ENCODE assay signal across 8 cellular contexts in genomic region chr17:7886227-7887037, GRCh38. TPM values are rescaled to one million over a fixed set of nuclear protein-coding genes. Genes with fewer than 3 reads are reported as not detected.
A peak's percentile ranks its signal among the peaks of the same experiment; 100 is the strongest.
DNase-seq lines count a peak whose midpoint lies in the region; ATAC-seq and TF ChIP-seq lines count a peak whose summit lies in the region.

No MANE protein-coding gene starts in this region.

- H3K9me3 ChIP-seq in endocrine pancreas (ENCODE audit: control insufficient read depth, low read length) (no peaks in the 10 kb centered on the region), thoracic aorta (no peaks in the 10 kb centered on the region)

- peaks cover 3% of the 10 kb centered on the region for H3K4me1 Mint-ChIP-seq in activated CD4-positive, alpha-beta memory T cell treated with anti-CD3 and anti-CD28 coated beads, Interleukin-2, amount 10 ng/mL, durations not matched to agents 7 days and 5 days
- H3K4me1 Mint-ChIP-seq in naive B cell: peaks cover 0 to 9% (median 0%) of the 10 kb centered on the region in 3 donors

- H3K4me1 ChIP-seq in endocrine pancreas (ENCODE audit: control insufficient read depth, insufficient read depth, low read length) (peaks cover 5% of the 10 kb centered on the region), thoracic aorta (ENCODE audit: control insufficient read depth in 1 of 2, low read depth in 2 of 2) (peaks cover 28 to 63% of the 10 kb centered on the region in 2 donors)

- DNase-seq in GM06990 (ENCODE audit: extremely low read depth, insufficient read length): peak; percentile 70
- DNase-seq in NCI-H1092 (lab: John Stamatoyannopoulos, UW): peak; percentile 61
- peak; percentile 58 for DNase-seq in activated CD4-positive, alpha-beta memory T cell treated with anti-CD3 and anti-CD28 coated beads, Interleukin-2, amount 10 ng/mL, durations not matched to agents 7 days and 5 days
- DNase-seq in naive B cell: peak; percentile 28
- DNase-seq in thoracic aorta (ENCODE audit: low spot score): no peak
- no peak for DNase-seq in NCI-H187 treated with DMSO at 0.1 percent for 48 hours (lab: John Stamatoyannopoulos, UW)
- no peak for DNase-seq in AG08395 (ENCODE audit: low spot score)

- peak in 1 of 2 donors; percentile 5 for ATAC-seq in naive B cell (ENCODE audit: low read depth in 2 of 2)
- no peak for ATAC-seq in thoracic aorta (ENCODE audit: insufficient number of reproducible peaks, low FRiP score, low read depth)

- TF ChIP-seq CTCF in GM06990 (IDR thresholded peaks at IDR 0.05; ENCODE audit: insufficient read depth, low read length, poor library complexity, severe bottlenecking) (peak; percentile 28), thoracic aorta (IDR thresholded peaks at IDR 0.05) (no peak)

- H3K4me3 Mint-ChIP-seq in activated CD4-positive, alpha-beta memory T cell treated with anti-CD3 and anti-CD28 coated beads, Interleukin-2, amount 10 ng/mL, durations not matched to agents 7 days and 5 days: no peak overlapping the region
- no peak overlapping the region for H3K4me3 Mint-ChIP-seq in naive B cell

- H3K36me3 Mint-ChIP-seq in activated CD4-positive, alpha-beta memory T cell treated with anti-CD3 and anti-CD28 coated beads, Interleukin-2, amount 10 ng/mL, durations not matched to agents 7 days and 5 days (ENCODE audit: low read depth): peaks cover 20% of the 10 kb centered on the region
- no peaks in the 10 kb centered on the region for H3K36me3 Mint-ChIP-seq in naive B cell

- H3K4me3 ChIP-seq in GM06990 (replicated peaks; ENCODE audit: low read depth, low read length) (peak overlapping the region; percentile 95), endocrine pancreas (ENCODE audit: control insufficient read depth, insufficient read depth, low read length) (peak overlapping the region; percentile 75), thoracic aorta (peak overlapping the region; percentile 94)

- no peaks in the 10 kb centered on the region for H3K9me3 Mint-ChIP-seq in activated CD4-positive, alpha-beta memory T cell treated with anti-CD3 and anti-CD28 coated beads, Interleukin-2, amount 10 ng/mL, durations not matched to agents 7 days and 5 days
- H3K9me3 Mint-ChIP-seq in naive B cell: no peaks in the 10 kb centered on the region

- H3K27ac ChIP-seq in thoracic aorta: peak overlapping the region; percentile 39 to 91

- CTCF ChIA-PET in activated CD4-positive, alpha-beta memory T cell treated with anti-CD3 and anti-CD28 coated beads, Interleukin-2, amount 10 ng/mL, durations not matched to agents 7 days and 5 days (lab: Charles Lee): interaction anchor here (1.5 kb wide), 1 partner anchor 29 kb away, joined by 8 read pairs; the partner anchor contains the start of gene NAA38

- H3K27me3 ChIP-seq in GM06990 (replicated peaks; ENCODE audit: control insufficient read depth, insufficient read depth, low read length) (no peaks in the 10 kb centered on the region), endocrine pancreas (ENCODE audit: control insufficient read depth, insufficient read depth, low read length) (no peaks in the 10 kb centered on the region), thoracic aorta (replicated peaks; ENCODE audit: insufficient read depth) (no peaks in the 10 kb centered on the region)

- H3K9ac ChIP-seq in endocrine pancreas (ENCODE audit: control insufficient read depth, insufficient read depth, low read length): peak overlapping the region; percentile 69

- H3K36me3 ChIP-seq in GM06990 (ENCODE audit: control insufficient read depth, insufficient read depth, low read length): peaks cover 9% of the 10 kb centered on the region
- H3K36me3 ChIP-seq in endocrine pancreas (ENCODE audit: control insufficient read depth, insufficient read depth, low read length): no peaks in the 10 kb centered on the region
- H3K36me3 ChIP-seq in thoracic aorta: peaks cover 10% of the 10 kb centered on the region

- POLR2A ChIA-PET in activated CD4-positive, alpha-beta memory T cell treated with anti-CD3 and anti-CD28 coated beads, Interleukin-2, amount 10 ng/mL, durations not matched to agents 7 days and 5 days (lab: Charles Lee): interaction anchor here (0.8 to 1.9 kb wide), 12 partner anchors 9 to 362 kb away, joined by 3 to 12 read pairs (median 4); partner anchors contain the start of genes CNTROB, CTC1, CYB5D1 and NAA38

- H3K27me3 Mint-ChIP-seq in activated CD4-positive, alpha-beta memory T cell treated with anti-CD3 and anti-CD28 coated beads, Interleukin-2, amount 10 ng/mL, durations not matched to agents 7 days and 5 days: no peaks in the 10 kb centered on the region
- no peaks in the 10 kb centered on the region for H3K27me3 Mint-ChIP-seq in naive B cell

- no peak overlapping the region for H3K27ac Mint-ChIP-seq in activated CD4-positive, alpha-beta memory T cell treated with anti-CD3 and anti-CD28 coated beads, Interleukin-2, amount 10 ng/mL, durations not matched to agents 7 days and 5 days
- H3K27ac Mint-ChIP-seq in naive B cell: peak overlapping the region in 1 of 6 donors; percentile 97

RNA-seq across cellular contexts. Expression of gene CHD3, which starts 2.2 kb away (rescaled TPM):
- total RNA-seq in activated CD4-positive, alpha-beta memory T cell treated with anti-CD3 and anti-CD28 coated beads, Interleukin-2, amount 10 ng/mL, durations not matched to agents 7 days and 5 days: 100 to 1,000 TPM; 127 to 131 TPM
- 1 to 10 TPM in 5 of 6 donors, under 1 TPM in 1; 0.06 to 8.0 (median 3.4) TPM for polyA plus RNA-seq in naive B cell (ENCODE audit: low read depth in 6 of 6)
- 100 to 1,000 TPM in 1 of 2 donors, 10 to 100 TPM in 1; 80.6 to 171 TPM for total RNA-seq in thoracic aorta

RNA-seq across cellular contexts. Expression of gene CYB5D1, which starts 28.6 kb away (rescaled TPM):
- 1 to 10 TPM; 5.3 to 7.5 TPM for total RNA-seq in activated CD4-positive, alpha-beta memory T cell treated with anti-CD3 and anti-CD28 coated beads, Interleukin-2, amount 10 ng/mL, durations not matched to agents 7 days and 5 days
- polyA plus RNA-seq in naive B cell (ENCODE audit: low read depth in 6 of 6): 1 to 10 TPM; 3.4 to 5.2 (median 3.7) TPM
- total RNA-seq in thoracic aorta: 1 to 10 TPM; 3.8 to 8.9 TPM

RNA-seq across cellular contexts. Expression of gene NAA38, which starts 29.1 kb away (rescaled TPM):
- 10 to 100 TPM; 69.8 to 76.9 TPM for total RNA-seq in activated CD4-positive, alpha-beta memory T cell treated with anti-CD3 and anti-CD28 coated beads, Interleukin-2, amount 10 ng/mL, durations not matched to agents 7 days and 5 days
- 100 to 1,000 TPM; 121 to 158 (median 136) TPM for polyA plus RNA-seq in naive B cell (ENCODE audit: low read depth in 6 of 6)
- total RNA-seq in thoracic aorta: 10 to 100 TPM; 49.5 to 62.7 TPM

RNA-seq across cellular contexts. Expression of gene RNF227, which starts 29.7 kb away (rescaled TPM):
- 1 to 10 TPM; 3.6 to 3.7 TPM for total RNA-seq in activated CD4-positive, alpha-beta memory T cell treated with anti-CD3 and anti-CD28 coated beads, Interleukin-2, amount 10 ng/mL, durations not matched to agents 7 days and 5 days
- 1 to 10 TPM in 5 of 6 donors, under 1 TPM in 1; 0.60 to 5.2 (median 2.9) TPM for polyA plus RNA-seq in naive B cell (ENCODE audit: low read depth in 6 of 6)
- total RNA-seq in thoracic aorta: 1 to 10 TPM; 3.3 to 5.4 TPM

RNA-seq across cellular contexts. Expression of gene TMEM88, which starts 31.6 kb away (rescaled TPM):
- 1 to 10 TPM in 1 of 2 experiments, under 1 TPM in 1; 0.78 to 1.5 TPM for total RNA-seq in activated CD4-positive, alpha-beta memory T cell treated with anti-CD3 and anti-CD28 coated beads, Interleukin-2, amount 10 ng/mL, durations not matched to agents 7 days and 5 days
- polyA plus RNA-seq in naive B cell (ENCODE audit: low read depth in 6 of 6): under 1 TPM in 1 of 6 donors, not detected in 5; 0.68 TPM
- 10 to 100 TPM in 1 of 2 donors, 1 to 10 TPM in 1; 4.1 to 21.9 TPM for total RNA-seq in thoracic aorta

Comparison
In these comparisons a context has a peak if more than half of its experiments do, and no peak if none do; other contexts are left out.
1. DNase-seq: peak in GM06990 (single experiment), NCI-H1092 (single experiment), activated CD4-positive, alpha-beta memory T cell treated with anti-CD3 and anti-CD28 coated beads, Interleukin-2, amount 10 ng/mL, durations not matched to agents 7 days and 5 days (single experiment) and naive B cell (single experiment); none in thoracic aorta (single experiment), NCI-H187 treated with DMSO at 0.1 percent for 48 hours (single experiment) and AG08395 (single experiment).
2. Peak in every context shown above with its lines, with median percentiles within 50 percentile points of each other: H3K4me3 ChIP-seq.